24 cellular contexts compared by ENCODE assay signal in the genomic region with DNA sequence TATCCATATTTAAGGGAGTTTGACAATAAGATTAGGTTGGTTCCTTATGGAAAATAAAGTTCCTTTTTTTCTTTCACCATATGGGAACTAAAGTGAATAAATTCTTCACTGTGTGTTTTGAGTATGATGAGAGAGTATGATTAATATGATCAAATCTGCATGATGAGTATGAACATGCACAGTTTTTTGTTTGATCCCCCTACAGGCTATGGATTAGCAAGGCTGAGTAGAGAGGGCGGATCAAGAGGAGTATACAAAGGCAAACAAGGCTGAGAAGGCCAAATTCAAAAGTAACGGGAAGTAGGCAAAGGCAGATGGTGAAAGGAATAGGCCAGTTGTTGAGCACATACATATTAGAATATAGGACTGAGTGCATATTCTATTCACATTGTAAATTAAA.
"Had no signal": no experiment of that assay in that cellular context is flagged by ENCODE, and none has a peak within 500 bp of the region (broad histone marks: within the 10 kb centered on the region; RNA-seq: fewer than 3 reads in every experiment).

No MANE protein-coding gene starts in this region.

- H3K4me2 ChIP-seq: neural progenitor cell, smooth muscle cell had no signal

- DNase-seq: islet precursor cell; left ventricle myocardium inferior; mesendoderm; naive B cell; natural killer cell; nephron progenitor cell; occipital lobe; ovary; right lobe of liver; stimulated activated CD4-positive, alpha-beta T cell treated with anti-CD3 and anti-CD28 coated beads, Interleukin-1b, Interleukin-23, amount 100 ng/mL, for 48 hours; stimulated activated CD4-positive, alpha-beta T cell treated with anti-CD3 and anti-CD28 coated beads, Interleukin-2, amount 100 ng/mL, for 48 hours; stimulated activated CD4-positive, alpha-beta T cell treated with anti-CD3 and anti-CD28 coated beads, Interleukin-4, amount 100 ng/mL, for 4 hours; stimulated activated CD8-positive, alpha-beta memory T cell treated with anti-CD3 and anti-CD28 coated beads, Interleukin-4, amount 100 ng/mL, for 48 hours; stimulated activated naive CD4-positive, alpha-beta T cell treated with Interleukin-2 at 50 U/mL for 16 hours; stimulated activated naive CD8-positive, alpha-beta T cell treated with anti-CD3 and anti-CD28 coated beads, Interleukin-15, amount 100 ng/mL, for 72 hours; substantia nigra; uterus had no signal

- H3K27ac ChIP-seq: left ventricle myocardium inferior, neural progenitor cell, neutrophil, ovary, right atrium auricular region, tibial nerve, uterus had no signal

- H3K4me1 ChIP-seq: left ventricle myocardium inferior, right atrium auricular region, uterus had no signal

- H2AFZ ChIP-seq: neural progenitor cell had no signal

- H3K4me3 ChIP-seq: left ventricle myocardium inferior, lung, neural progenitor cell, ovary, right atrium auricular region, right lobe of liver, smooth muscle cell, tibial nerve, uterus had no signal

- H3K27me3 ChIP-seq: neural progenitor cell, neutrophil, ovary, right atrium auricular region, right lobe of liver, tibial nerve, uterus had no signal

- H3K36me3 ChIP-seq: left ventricle myocardium inferior, neural progenitor cell, neutrophil, ovary, right atrium auricular region, right lobe of liver, tibial nerve, uterus had no signal

- ATAC-seq: natural killer cell; stimulated activated memory B cell treated with anti-CD40 and anti-IgM and Interleukin-4, amounts not matched to agents 10 μg/mL and 1 μg/mL and 100 μg/mL, for 72 hours; stimulated activated naive CD8-positive, alpha-beta T cell treated with anti-CD3 and anti-CD28 coated beads, Interleukin-15, amount 100 ng/mL, for 72 hours had no signal

- H3K9me3 ChIP-seq: neutrophil, ovary, right atrium auricular region, right lobe of liver, tibial nerve, uterus had no signal

- H3K9ac ChIP-seq: neural progenitor cell had no signal
